ENCODE assay signal across 20 cellular contexts in the genomic region with DNA sequence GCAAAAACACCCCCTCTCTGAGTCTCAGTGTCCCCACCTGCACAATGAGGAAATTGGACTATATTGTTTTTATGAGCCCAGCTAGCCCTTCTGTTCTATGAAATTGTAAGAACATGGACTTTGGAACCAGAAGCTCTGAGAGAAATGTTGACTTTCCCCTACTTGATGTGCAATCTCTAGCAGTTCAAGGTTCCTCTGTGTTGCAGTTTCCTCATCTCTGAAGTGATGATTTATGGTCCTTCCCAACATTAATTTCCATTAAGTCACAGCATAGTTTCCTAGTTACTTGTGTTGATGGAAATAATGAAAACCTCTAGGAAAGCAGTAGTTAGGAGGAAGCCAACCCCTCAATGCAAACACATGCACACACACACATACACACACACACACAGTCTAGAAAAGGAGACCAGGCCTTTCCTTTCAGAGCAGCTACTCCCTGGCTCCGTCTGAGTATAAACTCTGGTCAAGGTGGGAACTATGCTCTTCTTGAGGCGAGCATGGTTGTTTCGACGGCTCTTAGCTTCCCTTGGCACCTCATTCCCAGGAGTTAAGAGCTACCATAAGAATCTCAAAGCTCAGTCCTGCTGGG.
DNase-seq lines count a peak whose midpoint lies in the region; ATAC-seq, FAIRE-seq and TF ChIP-seq lines count a peak whose summit lies in the region.
"Had no signal": no experiment of that assay in that cellular context is flagged by ENCODE, and none has a peak within 500 bp of the region (broad histone marks: within the 10 kb centered on the region; RNA-seq: fewer than 3 reads in every experiment).

No MANE protein-coding gene starts in this region.

- peak; percentile 46 for ATAC-seq in left lobe of liver

- intact Hi-C loops in posterior vena cava (cut with DNase I): no loop called here

- H3K9me3 ChIP-seq in mucosa of rectum (ENCODE audit: control insufficient read depth in 2 of 2, low read length in 2 of 2): no peaks in the 10 kb centered on the region
- H3K9me3 ChIP-seq: HAP-1, MG63 had no signal

- H3K4me3 ChIP-seq in mucosa of rectum (ENCODE audit: low read length in 2 of 2): peak overlapping the region in 1 of 2 donors; percentile 22
- H3K4me3 ChIP-seq: GM23248, HAP-1, MG63 had no signal

- TF ChIP-seq POLR2A in GM12892 (IDR thresholded peaks at IDR 0.05; ENCODE audit: low read depth, low read length): no peak

- H3K27ac ChIP-seq in mucosa of rectum (ENCODE audit: low read depth in 2 of 2, low read length in 2 of 2): peak overlapping the region; percentile 74 to 84
- H3K27ac ChIP-seq: 22Rv1, GM23248 had no signal

- H3K4me1 ChIP-seq in mucosa of rectum (ENCODE audit: control insufficient read depth in 2 of 2, insufficient read depth in 2 of 2, low read length in 2 of 2): peaks cover 4 to 14% of the 10 kb centered on the region in 2 donors
- H3K4me1 ChIP-seq: HAP-1 had no signal

- DNase-seq in DMS53 (lab: John Stamatoyannopoulos, UW) (peak; percentile 75), amniotic epithelial cell (ENCODE audit: low read depth) (peak; percentile 69), left lobe of liver (ENCODE audit: low spot score) (no peak), posterior vena cava (ENCODE audit: low spot score) (no peak), hippocampal formation (lab: John Stamatoyannopoulos, UW) (no peak), NCI-H2029 treated with DMSO at 0.1 percent for 48 hours (lab: John Stamatoyannopoulos, UW) (no peak), GM12892 (ENCODE audit: insufficient read length) (no peak)
- DNase-seq: DND-41; GM23248; Karpas-422; MG63; NCI-H1092; NCI-H1436 treated with DMSO at 0.1 percent for 48 hours; NCI-H2081; NCI-H748 treated with DMSO at 0.1 percent for 48 hours; NK-92 treated with Interleukin-12 subunit alpha and Interleukin-12 subunit beta, amount 100 ng/mL, for 24 hours; Right ventricle myocardium superior had no signal

- FAIRE-seq in GM12892 (lab: Jason Lieb, UNC): no peak

- H3K27me3 ChIP-seq in mucosa of rectum (ENCODE audit: control insufficient read depth in 2 of 2, insufficient read depth in 2 of 2, low read length in 2 of 2): no peaks in the 10 kb centered on the region
- H3K27me3 ChIP-seq: MG63 had no signal

- no peaks in the 10 kb centered on the region for H3K36me3 ChIP-seq in mucosa of rectum (ENCODE audit: control insufficient read depth in 2 of 2, insufficient read depth in 2 of 2, low read length in 2 of 2)
- H3K36me3 ChIP-seq: HAP-1, MG63 had no signal

- H3K9ac ChIP-seq in mucosa of rectum (ENCODE audit: low read depth in 1 of 2, low read length in 2 of 2): peak overlapping the region in 1 of 2 donors; percentile 42
- H3K9ac ChIP-seq: GM23248 had no signal

Comparison
In these comparisons a context has a peak if more than half of its experiments do, and no peak if none do; other contexts are left out.
1. DNase-seq: peak in DMS53 (single experiment) and amniotic epithelial cell (single experiment); none in left lobe of liver (single experiment), posterior vena cava (single experiment), hippocampal formation (0 of 2), NCI-H2029 treated with DMSO at 0.1 percent for 48 hours (single experiment) and GM12892 (single experiment).